Comparison of ENCODE assay signal across 8 cellular contexts in the genomic region with DNA sequence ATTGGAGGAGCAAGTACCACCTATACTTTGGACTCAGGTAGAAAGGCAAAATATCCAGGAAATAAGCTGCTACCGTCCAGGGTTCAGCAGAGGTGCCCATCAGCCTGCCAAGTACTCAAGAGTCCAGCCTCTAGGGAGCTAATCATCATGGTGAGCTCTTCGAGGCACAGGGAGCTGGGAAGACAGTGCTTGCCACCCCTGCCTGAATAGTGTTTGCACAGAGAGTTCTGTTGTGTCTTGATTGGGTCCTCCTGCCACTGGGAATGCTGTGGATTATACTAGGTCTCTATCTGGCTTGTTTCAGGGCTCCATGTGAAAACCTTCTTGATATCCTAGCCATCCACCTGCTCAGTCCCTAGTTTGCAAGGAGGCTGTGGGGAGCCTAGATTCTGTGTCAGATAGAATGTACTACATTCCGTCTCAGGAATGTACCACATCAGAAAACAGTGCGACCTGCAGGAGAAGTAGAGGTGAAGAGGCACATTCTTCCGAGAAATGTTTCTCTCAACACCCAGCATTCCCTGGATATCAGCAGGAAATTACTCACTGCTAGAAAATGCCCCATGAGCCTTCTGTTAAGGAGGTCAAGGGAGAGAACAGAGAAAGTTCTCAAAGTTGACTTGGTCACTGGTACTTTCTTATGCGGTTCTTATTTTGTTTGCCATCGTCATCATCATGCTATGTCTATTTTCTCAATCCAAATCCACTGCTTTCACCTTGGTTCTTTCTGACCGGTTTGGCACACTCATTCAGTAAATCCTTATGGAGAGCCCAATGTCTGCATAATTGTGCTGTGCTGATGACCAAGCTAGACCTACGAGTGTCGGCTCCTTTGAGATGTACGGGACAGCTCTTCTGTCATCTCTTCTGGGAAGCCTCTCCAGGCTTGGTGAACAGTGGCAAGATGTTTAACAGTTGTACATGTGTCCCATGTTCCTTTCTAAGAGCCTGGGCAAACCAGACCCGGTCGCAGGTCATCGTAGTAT. TPM values are rescaled to one million over a fixed set of nuclear protein-coding genes. Genes with fewer than 3 reads are reported as not detected.
DNase-seq lines count a peak whose midpoint lies in the region; ATAC-seq and TF ChIP-seq lines count a peak whose summit lies in the region.

No MANE protein-coding gene starts in this region.

- H3K4me3 ChIP-seq in GM06990 (replicated peaks; ENCODE audit: low read depth, low read length): peak overlapping the region; percentile 31
- no peak overlapping the region for H3K4me3 ChIP-seq in esophagus (ENCODE audit: low read depth in 1 of 2, low read length in 2 of 2)

- H3K4me1 Mint-ChIP-seq in progenitor cell of endocrine pancreas (ENCODE audit: low read depth): peaks cover 16% of the 10 kb centered on the region

- no peaks in the 10 kb centered on the region for H3K9me3 ChIP-seq in esophagus (ENCODE audit: control insufficient read depth in 2 of 2, insufficient read depth in 1 of 2, low read depth in 1 of 2, low read length in 1 of 2)

- peaks cover 0 to 6% of the 10 kb centered on the region in 2 donors for H3K4me1 ChIP-seq in esophagus (ENCODE audit: control insufficient read depth in 2 of 2, insufficient read depth in 2 of 2, low read length in 1 of 2)

- peak overlapping the region; percentile 9 to 31 for H3K27ac ChIP-seq in esophagus (ENCODE audit: low read depth in 2 of 2, low read length in 1 of 2)

- no peak overlapping the region for H3K4me3 Mint-ChIP-seq in progenitor cell of endocrine pancreas (ENCODE audit: low read depth)

- H3K9me3 Mint-ChIP-seq in progenitor cell of endocrine pancreas (ENCODE audit: low read depth): no peaks in the 10 kb centered on the region

- H3K27me3 Mint-ChIP-seq in progenitor cell of endocrine pancreas: no peaks in the 10 kb centered on the region

- WGBS in esophagus, 2 donors: 83 to 85% methylated on average over 14 of the region's 14 CpGs

- no peak for ATAC-seq in GM19395 (IDR thresholded peaks at IDR 0.05; ENCODE audit: unreplicated experiment)

- TF ChIP-seq CTCF in GM06990 (IDR thresholded peaks at IDR 0.05; ENCODE audit: insufficient read depth, low read length, poor library complexity, severe bottlenecking): no peak
- no peak for TF ChIP-seq CTCF in progenitor cell of endocrine pancreas (IDR thresholded peaks at IDR 0.05; ENCODE audit: unreplicated experiment)

- DNase-seq in GM06990 (ENCODE audit: extremely low read depth, insufficient read length) (no peak), NCI-H226 (peak; percentile 99), progenitor cell of endocrine pancreas (ENCODE audit: low spot score, unreplicated experiment) (no peak), UCSD-AML1 (lab: John Stamatoyannopoulos, UW; ENCODE audit: unreplicated experiment) (no peak), amniotic stem cell (lab: John Stamatoyannopoulos, UW) (no peak), NOMO-1 treated with DMSO at 0.1 percent for 48 hours (lab: John Stamatoyannopoulos, UW; ENCODE audit: unreplicated experiment) (no peak)

- peak overlapping the region; percentile 64 for H3K27ac Mint-ChIP-seq in progenitor cell of endocrine pancreas

- no peaks in the 10 kb centered on the region for H3K36me3 Mint-ChIP-seq in progenitor cell of endocrine pancreas (ENCODE audit: insufficient read depth)

- H3K36me3 ChIP-seq in GM06990 (ENCODE audit: control insufficient read depth, insufficient read depth, low read length) (no peaks in the 10 kb centered on the region), esophagus (ENCODE audit: control insufficient read depth in 2 of 2, insufficient read depth in 2 of 2, low read length in 1 of 2) (peaks cover 0 to 2% of the 10 kb centered on the region in 2 donors)

- H3K27me3 ChIP-seq in GM06990 (replicated peaks; ENCODE audit: control insufficient read depth, insufficient read depth, low read length) (no peaks in the 10 kb centered on the region), esophagus (ENCODE audit: control insufficient read depth in 1 of 2, insufficient read depth in 2 of 2, low read length in 2 of 2) (no peaks in the 10 kb centered on the region)

RNA-seq across cellular contexts. Expression of gene PTPN1, which starts 30.7 kb away (rescaled TPM):
- polyA plus RNA-seq in esophagus: 10 to 100 TPM; 17.7 to 18.0 TPM
- total RNA-seq in progenitor cell of endocrine pancreas: 26.0 and 27.7 TPM in 2 replicates
